In the genomic region with DNA sequence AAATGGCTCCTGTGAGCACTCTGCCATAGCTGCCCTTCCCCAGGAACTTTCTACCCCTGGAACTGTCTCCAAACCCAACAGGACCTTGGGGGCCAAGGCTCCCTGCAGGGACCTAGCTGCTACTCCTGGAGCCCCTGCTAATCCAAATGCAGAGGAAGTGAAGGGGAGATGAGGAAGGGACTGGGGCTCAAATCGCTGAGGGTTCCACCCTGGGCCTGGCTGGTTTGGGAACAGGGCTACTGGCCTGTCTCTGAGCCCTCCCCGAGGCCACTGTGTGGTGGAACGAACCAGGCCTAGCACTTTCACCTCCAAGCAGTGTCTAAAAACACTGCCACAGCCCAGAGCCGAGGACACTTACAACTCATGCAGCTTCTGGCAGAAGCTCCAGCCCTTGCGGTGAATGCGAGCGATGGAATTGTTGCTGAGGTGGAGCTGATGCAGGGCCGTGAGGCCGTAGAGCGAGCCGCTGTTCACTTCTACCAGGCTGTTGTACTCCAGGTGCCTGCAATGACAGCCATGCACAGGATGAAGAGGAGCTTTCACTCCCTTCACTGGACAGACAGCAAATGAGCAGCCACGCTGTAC, we compare ENCODE assay signal across 1 cellular context.
TF ChIP-seq lines count a peak whose summit lies in the region.

No MANE protein-coding gene starts in this region.

TF ChIP-seq in WTC11, 78 proteins besides CTCF, POLR2A, EP300 and RAD21 (continued from another document):
- TF ChIP-seq, protein P1, sequence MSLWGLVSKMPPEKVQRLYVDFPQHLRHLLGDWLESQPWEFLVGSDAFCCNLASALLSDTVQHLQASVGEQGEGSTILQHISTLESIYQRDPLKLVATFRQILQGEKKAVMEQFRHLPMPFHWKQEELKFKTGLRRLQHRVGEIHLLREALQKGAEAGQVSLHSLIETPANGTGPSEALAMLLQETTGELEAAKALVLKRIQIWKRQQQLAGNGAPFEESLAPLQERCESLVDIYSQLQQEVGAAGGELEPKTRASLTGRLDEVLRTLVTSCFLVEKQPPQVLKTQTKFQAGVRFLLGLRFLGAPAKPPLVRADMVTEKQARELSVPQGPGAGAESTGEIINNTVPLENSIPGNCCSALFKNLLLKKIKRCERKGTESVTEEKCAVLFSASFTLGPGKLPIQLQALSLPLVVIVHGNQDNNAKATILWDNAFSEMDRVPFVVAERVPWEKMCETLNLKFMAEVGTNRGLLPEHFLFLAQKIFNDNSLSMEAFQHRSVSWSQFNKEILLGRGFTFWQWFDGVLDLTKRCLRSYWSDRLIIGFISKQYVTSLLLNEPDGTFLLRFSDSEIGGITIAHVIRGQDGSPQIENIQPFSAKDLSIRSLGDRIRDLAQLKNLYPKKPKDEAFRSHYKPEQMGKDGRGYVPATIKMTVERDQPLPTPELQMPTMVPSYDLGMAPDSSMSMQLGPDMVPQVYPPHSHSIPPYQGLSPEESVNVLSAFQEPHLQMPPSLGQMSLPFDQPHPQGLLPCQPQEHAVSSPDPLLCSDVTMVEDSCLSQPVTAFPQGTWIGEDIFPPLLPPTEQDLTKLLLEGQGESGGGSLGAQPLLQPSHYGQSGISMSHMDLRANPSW (CRISPR knock-in tag; conservative IDR thresholded peaks at IDR 0.05; ENCODE audit: low read depth) = no peak
- TF ChIP-seq MXD4 (CRISPR knock-in tag; IDR thresholded peaks at IDR 0.05; ENCODE audit: borderline replicate concordance) = no peak
- TF ChIP-seq, protein P2, sequence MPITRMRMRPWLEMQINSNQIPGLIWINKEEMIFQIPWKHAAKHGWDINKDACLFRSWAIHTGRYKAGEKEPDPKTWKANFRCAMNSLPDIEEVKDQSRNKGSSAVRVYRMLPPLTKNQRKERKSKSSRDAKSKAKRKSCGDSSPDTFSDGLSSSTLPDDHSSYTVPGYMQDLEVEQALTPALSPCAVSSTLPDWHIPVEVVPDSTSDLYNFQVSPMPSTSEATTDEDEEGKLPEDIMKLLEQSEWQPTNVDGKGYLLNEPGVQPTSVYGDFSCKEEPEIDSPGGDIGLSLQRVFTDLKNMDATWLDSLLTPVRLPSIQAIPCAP (CRISPR knock-in tag; IDR thresholded peaks at IDR 0.05) = no peak
- TF ChIP-seq ETV6 (CRISPR knock-in tag; IDR thresholded peaks at IDR 0.05) = no peak
- TF ChIP-seq, protein P3, sequence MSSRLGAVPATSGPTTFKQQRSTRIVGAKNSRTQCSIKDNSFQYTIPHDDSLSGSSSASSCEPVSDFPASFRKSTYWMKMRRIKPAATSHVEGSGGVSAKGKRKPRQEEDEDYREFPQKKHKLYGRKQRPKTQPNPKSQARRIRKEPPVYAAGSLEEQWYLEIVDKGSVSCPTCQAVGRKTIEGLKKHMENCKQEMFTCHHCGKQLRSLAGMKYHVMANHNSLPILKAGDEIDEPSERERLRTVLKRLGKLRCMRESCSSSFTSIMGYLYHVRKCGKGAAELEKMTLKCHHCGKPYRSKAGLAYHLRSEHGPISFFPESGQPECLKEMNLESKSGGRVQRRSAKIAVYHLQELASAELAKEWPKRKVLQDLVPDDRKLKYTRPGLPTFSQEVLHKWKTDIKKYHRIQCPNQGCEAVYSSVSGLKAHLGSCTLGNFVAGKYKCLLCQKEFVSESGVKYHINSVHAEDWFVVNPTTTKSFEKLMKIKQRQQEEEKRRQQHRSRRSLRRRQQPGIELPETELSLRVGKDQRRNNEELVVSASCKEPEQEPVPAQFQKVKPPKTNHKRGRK (CRISPR knock-in tag; IDR thresholded peaks at IDR 0.05; ENCODE audit: borderline replicate concordance) = no peak
- no peak for TF ChIP-seq ELF4 (CRISPR knock-in tag; IDR thresholded peaks at IDR 0.05; ENCODE audit: low read depth)
- TF ChIP-seq TP53 (CRISPR knock-in tag; IDR thresholded peaks at IDR 0.05) = no peak
- TF ChIP-seq HMGA2 (CRISPR knock-in tag; IDR thresholded peaks at IDR 0.05) = no peak
- TF ChIP-seq EMX1 (CRISPR knock-in tag; IDR thresholded peaks at IDR 0.05) = no peak
- TF ChIP-seq, protein P4, sequence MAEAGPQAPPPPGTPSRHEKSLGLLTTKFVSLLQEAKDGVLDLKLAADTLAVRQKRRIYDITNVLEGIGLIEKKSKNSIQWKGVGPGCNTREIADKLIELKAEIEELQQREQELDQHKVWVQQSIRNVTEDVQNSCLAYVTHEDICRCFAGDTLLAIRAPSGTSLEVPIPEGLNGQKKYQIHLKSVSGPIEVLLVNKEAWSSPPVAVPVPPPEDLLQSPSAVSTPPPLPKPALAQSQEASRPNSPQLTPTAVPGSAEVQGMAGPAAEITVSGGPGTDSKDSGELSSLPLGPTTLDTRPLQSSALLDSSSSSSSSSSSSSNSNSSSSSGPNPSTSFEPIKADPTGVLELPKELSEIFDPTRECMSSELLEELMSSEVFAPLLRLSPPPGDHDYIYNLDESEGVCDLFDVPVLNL (CRISPR knock-in tag; IDR thresholded peaks at IDR 0.05; ENCODE audit: borderline replicate concordance, low read depth) = no peak
- TF ChIP-seq CREB1 (CRISPR knock-in tag; IDR thresholded peaks at IDR 0.05) = no peak
- TF ChIP-seq, protein P5, sequence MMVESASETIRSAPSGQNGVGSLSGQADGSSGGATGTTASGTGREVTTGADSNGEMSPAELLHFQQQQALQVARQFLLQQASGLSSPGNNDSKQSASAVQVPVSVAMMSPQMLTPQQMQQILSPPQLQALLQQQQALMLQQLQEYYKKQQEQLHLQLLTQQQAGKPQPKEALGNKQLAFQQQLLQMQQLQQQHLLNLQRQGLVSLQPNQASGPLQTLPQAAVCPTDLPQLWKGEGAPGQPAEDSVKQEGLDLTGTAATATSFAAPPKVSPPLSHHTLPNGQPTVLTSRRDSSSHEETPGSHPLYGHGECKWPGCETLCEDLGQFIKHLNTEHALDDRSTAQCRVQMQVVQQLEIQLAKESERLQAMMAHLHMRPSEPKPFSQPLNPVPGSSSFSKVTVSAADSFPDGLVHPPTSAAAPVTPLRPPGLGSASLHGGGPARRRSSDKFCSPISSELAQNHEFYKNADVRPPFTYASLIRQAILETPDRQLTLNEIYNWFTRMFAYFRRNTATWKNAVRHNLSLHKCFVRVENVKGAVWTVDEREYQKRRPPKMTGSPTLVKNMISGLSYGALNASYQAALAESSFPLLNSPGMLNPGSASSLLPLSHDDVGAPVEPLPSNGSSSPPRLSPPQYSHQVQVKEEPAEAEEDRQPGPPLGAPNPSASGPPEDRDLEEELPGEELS (CRISPR knock-in tag; IDR thresholded peaks at IDR 0.05) = no peak
